ENCODE assay signal across 22 cellular contexts in the genomic region with DNA sequence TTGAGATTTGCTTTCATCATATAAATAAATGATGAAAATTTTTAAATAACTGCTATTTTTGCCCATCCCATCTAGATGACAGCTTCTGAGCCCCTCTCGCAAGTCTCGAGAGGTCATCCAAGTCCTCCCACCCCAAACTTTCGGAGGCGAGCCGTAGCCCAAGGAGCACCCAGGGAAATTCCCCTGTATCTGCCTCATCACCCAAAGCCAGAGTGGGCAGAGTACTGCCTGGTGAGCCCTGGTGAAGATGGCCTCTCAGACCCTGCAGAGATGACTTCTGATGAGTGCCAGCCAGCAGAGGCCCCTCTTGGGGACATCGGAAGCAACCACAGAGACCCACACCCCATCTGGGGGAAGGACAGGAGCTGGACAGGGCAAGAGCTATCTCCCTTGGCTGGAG.
"Had no signal": no experiment of that assay in that cellular context is flagged by ENCODE, and none has a peak within 500 bp of the region (broad histone marks: within the 10 kb centered on the region; RNA-seq: fewer than 3 reads in every experiment).

No MANE protein-coding gene starts in this region.

- DNase-seq: heart right ventricle; left ventricle myocardium inferior; naive B cell; nucleus accumbens; pancreas; psoas muscle; right lobe of liver; stimulated activated CD4-positive, alpha-beta T cell treated with anti-CD3 and anti-CD28 coated beads, Interleukin-1b, Interleukin-23, amount 100 ng/mL, for 48 hours; stimulated activated CD4-positive, alpha-beta T cell treated with anti-CD3 and anti-CD28 coated beads, Interleukin-2, amount 100 ng/mL, for 48 hours; stimulated activated CD4-positive, alpha-beta T cell treated with anti-CD3 and anti-CD28 coated beads, Interleukin-4, amount 100 ng/mL, for 4 hours; stimulated activated CD8-positive, alpha-beta memory T cell treated with anti-CD3 and anti-CD28 coated beads, Interleukin-4, amount 100 ng/mL, for 48 hours; stimulated activated naive CD8-positive, alpha-beta T cell treated with anti-CD3 and anti-CD28 coated beads, Interleukin-15, Interleukin-2, amounts not matched to agents 100 U/mL and 50 U/mL, for 24 hours; testis; thyroid gland; transverse colon; uterus had no signal

- ATAC-seq: heart right ventricle; natural killer cell treated with Interleukin-12 subunit alpha and Interleukin-12 subunit beta and Interleukin-15 and Interleukin-18, amount 100 ng/mL, for 72 hours; pancreas; stimulated activated memory B cell treated with anti-CD40 and anti-IgM and Interleukin-4, amounts not matched to agents 10 μg/mL and 1 μg/mL and 100 μg/mL, for 72 hours; stimulated activated naive CD8-positive, alpha-beta T cell treated with anti-CD3 and anti-CD28 coated beads, Interleukin-15, Interleukin-2, amounts not matched to agents 100 U/mL and 50 U/mL, for 24 hours had no signal

- H3K79me2 ChIP-seq: hepatocyte had no signal

- H3K27me3 ChIP-seq: heart right ventricle, hepatocyte, pancreas, right lobe of liver, stomach, testis, thyroid gland, transverse colon, uterus had no signal

- H2AFZ ChIP-seq: hepatocyte had no signal

- H3K36me3 ChIP-seq: heart right ventricle, left ventricle myocardium inferior, pancreas, right lobe of liver, thyroid gland, uterus had no signal

- H3K4me2 ChIP-seq: hepatocyte, smooth muscle cell had no signal

- H3K4me1 ChIP-seq: pancreas, right lobe of liver, thyroid gland, uterus had no signal

- H3K27ac ChIP-seq: heart right ventricle, hepatocyte, left ventricle myocardium inferior, pancreas, psoas muscle, right lobe of liver, stomach, testis, thyroid gland, transverse colon, uterus had no signal

- H3K4me3 ChIP-seq: heart right ventricle, hepatocyte, left ventricle myocardium inferior, lung, pancreas, psoas muscle, right lobe of liver, smooth muscle cell, stomach, testis, thyroid gland, transverse colon, uterus had no signal

- H3K9me3 ChIP-seq: pancreas, right lobe of liver, testis, thyroid gland, transverse colon, uterus had no signal
